18 cellular contexts compared by ENCODE assay signal in genomic region chr6:156185113-156185512, GRCh38.
A peak's percentile ranks its signal among the peaks of the same experiment; 100 is the strongest.
DNase-seq lines count a peak whose midpoint lies in the region; ATAC-seq and TF ChIP-seq lines count a peak whose summit lies in the region.
"Had no signal": no experiment of that assay in that cellular context is flagged by ENCODE, and none has a peak within 500 bp of the region (broad histone marks: within the 10 kb centered on the region; RNA-seq: fewer than 3 reads in every experiment).

No MANE protein-coding gene starts in this region.

- WGBS in mesendoderm (ENCODE audit: extremely low coverage, insufficient coverage, low lambda C conversion rate), result no CpG with 5 or more reads among the region's 3 CpGs

- H3K27ac Mint-ChIP-seq in activated B cell treated with CpG ODN at 0.5 μM for 24 hours (no peak overlapping the region), MCF 10A (ENCODE audit: low read depth, unreplicated experiment) (no peak overlapping the region)

- intact Hi-C loops in activated B cell treated with CpG ODN at 0.5 μM for 24 hours (cut with micrococcal nuclease) (no loop called here), MCF 10A (cut with micrococcal nuclease) (no loop called here)

- no peak overlapping the region for H3K4ac ChIP-seq in mesendoderm (ENCODE audit: low read depth, low read length)

- H3K56ac ChIP-seq in mesendoderm (ENCODE audit: low read length), result no peak overlapping the region

- TF ChIP-seq CTCF in activated B cell treated with CpG ODN at 0.5 μM for 24 hours (IDR thresholded peaks at IDR 0.05) (no peak), MCF 10A (IDR thresholded peaks at IDR 0.05; ENCODE audit: unreplicated experiment) (no peak)

- no peak overlapping the region for H3K9ac ChIP-seq in mesendoderm (ENCODE audit: low read length)

- H3K36me3 Mint-ChIP-seq in activated B cell treated with CpG ODN at 0.5 μM for 24 hours (ENCODE audit: low read depth), result no peaks in the 10 kb centered on the region
- H3K36me3 Mint-ChIP-seq in MCF 10A (ENCODE audit: insufficient read depth, unreplicated experiment), result no peaks in the 10 kb centered on the region

- POLR2A ChIA-PET in activated B cell treated with CpG ODN at 0.5 μM for 24 hours (lab: Charles Lee), result interaction anchor here (0.6 to 0.7 kb wide), 2 partner anchors 18 to 559 kb away, joined by 3 to 5 read pairs; no protein-coding TSS in a partner anchor
- POLR2A ChIA-PET in MCF 10A (lab: Yijun Ruan, JAX), result no interaction called here

- DNase-seq in NCI-H1417 (lab: John Stamatoyannopoulos, UW), result peak in 2 of 3 experiments; percentile 10 to 50
- DNase-seq in NCI-H1417 treated with DMSO at 0.1 percent for 48 hours (lab: John Stamatoyannopoulos, UW), result no peak
- peak; percentile 84 for DNase-seq in DMS79 treated with DMSO at 0.1 percent for 48 hours (lab: John Stamatoyannopoulos, UW)
- DNase-seq in NCI-H2029 treated with DMSO at 0.1 percent for 48 hours (lab: John Stamatoyannopoulos, UW), result peak; percentile 38
- no peak for DNase-seq in activated B cell treated with CpG ODN at 0.5 μM for 24 hours
- no peak for DNase-seq in MCF 10A (ENCODE audit: unreplicated experiment)
- no peak for DNase-seq in mesendoderm
- DNase-seq: 8988T; C1 segment of cervical spinal cord; COR-L47; DMS153; GDM1; IMR-90; NCI-H2171; NCI-H510A; NK-92 treated with Interleukin-12 subunit alpha and Interleukin-12 subunit beta, amount 100 ng/mL, for 24 hours; PC-9 had no signal

- H3K4me3 ChIP-seq in mesendoderm (ENCODE audit: low read length), result no peak overlapping the region
- H3K4me3 ChIP-seq: PC-9 had no signal

- H3K9me3 Mint-ChIP-seq in activated B cell treated with CpG ODN at 0.5 μM for 24 hours (peaks cover 4% of the 10 kb centered on the region), MCF 10A (ENCODE audit: unreplicated experiment) (no peaks in the 10 kb centered on the region)

- H3K27me3 Mint-ChIP-seq in activated B cell treated with CpG ODN at 0.5 μM for 24 hours (no peaks in the 10 kb centered on the region), MCF 10A (ENCODE audit: insufficient read depth, unreplicated experiment) (no peaks in the 10 kb centered on the region)

- no peak overlapping the region for H3K4me2 ChIP-seq in mesendoderm (ENCODE audit: low read length)
- H3K4me2 ChIP-seq: PC-9 had no signal

- H2AK5ac ChIP-seq in mesendoderm (ENCODE audit: low read length), result no peak overlapping the region

- BruUV-seq in MCF 10A (replicated peaks; lab: Mats Ljungman, UMichigan), result no TSS peak

- peak; percentile 14 for ATAC-seq in activated B cell treated with CpG ODN at 0.5 μM for 24 hours (ENCODE audit: low read depth)
- ATAC-seq in HG02884 (IDR thresholded peaks at IDR 0.05; ENCODE audit: unreplicated experiment), result no peak

- H3K4me1 Mint-ChIP-seq in activated B cell treated with CpG ODN at 0.5 μM for 24 hours (peaks cover 14% of the 10 kb centered on the region), MCF 10A (ENCODE audit: insufficient read depth, unreplicated experiment) (peaks cover 12% of the 10 kb centered on the region)

- no peaks in the 10 kb centered on the region for H3K36me3 ChIP-seq in mesendoderm (ENCODE audit: control insufficient read depth, insufficient read depth, low read length)

- H3K4me3 Mint-ChIP-seq in activated B cell treated with CpG ODN at 0.5 μM for 24 hours (no peak overlapping the region), MCF 10A (ENCODE audit: unreplicated experiment) (no peak overlapping the region)

- no peak overlapping the region for H2BK5ac ChIP-seq in mesendoderm (ENCODE audit: low read length)

- no peak overlapping the region for H4K8ac ChIP-seq in mesendoderm (ENCODE audit: low read depth, low read length)

- H3K79me1 ChIP-seq in mesendoderm (ENCODE audit: low read length), result no peaks in the 10 kb centered on the region

- H3K23ac ChIP-seq in mesendoderm (ENCODE audit: low read length), result no peak overlapping the region

- no peak overlapping the region for H3K18ac ChIP-seq in mesendoderm (ENCODE audit: low read length)

- no peak overlapping the region for H3K27ac ChIP-seq in mesendoderm (ENCODE audit: low read depth, low read length)
- H3K27ac ChIP-seq: PC-9 had no signal

- no peaks in the 10 kb centered on the region for H3K79me2 ChIP-seq in mesendoderm (ENCODE audit: control insufficient read depth, insufficient read depth, low read length)

- H3K27me3 ChIP-seq in mesendoderm (ENCODE audit: insufficient read depth, low read length, poor library complexity), result no peaks in the 10 kb centered on the region

- H2BK120ac ChIP-seq in mesendoderm (ENCODE audit: low read depth, low read length), result no peak overlapping the region

- CTCF ChIA-PET in activated B cell treated with CpG ODN at 0.5 μM for 24 hours (lab: Charles Lee), result no interaction called here
- CTCF ChIA-PET in MCF 10A (lab: Yijun Ruan, JAX), result no interaction called here

- no peak overlapping the region for H4K5ac ChIP-seq in mesendoderm (ENCODE audit: low read length)

- H3K4me1 ChIP-seq in mesendoderm (ENCODE audit: control insufficient read depth, low read depth, low read length), result no peaks in the 10 kb centered on the region

- H2BK15ac ChIP-seq in mesendoderm (replicated peaks; ENCODE audit: low read depth), result no peak overlapping the region

Comparison
In these comparisons a context has a peak if more than half of its experiments do, and no peak if none do; other contexts are left out.
1. DNase-seq: peak in NCI-H1417 (2 of 3), DMS79 treated with DMSO at 0.1 percent for 48 hours (single experiment) and NCI-H2029 treated with DMSO at 0.1 percent for 48 hours (single experiment); none in NCI-H1417 treated with DMSO at 0.1 percent for 48 hours (single experiment), activated B cell treated with CpG ODN at 0.5 μM for 24 hours (single experiment), MCF 10A (single experiment) and mesendoderm (single experiment).